ENCODE assay signal across 13 cellular contexts in the genomic region with DNA sequence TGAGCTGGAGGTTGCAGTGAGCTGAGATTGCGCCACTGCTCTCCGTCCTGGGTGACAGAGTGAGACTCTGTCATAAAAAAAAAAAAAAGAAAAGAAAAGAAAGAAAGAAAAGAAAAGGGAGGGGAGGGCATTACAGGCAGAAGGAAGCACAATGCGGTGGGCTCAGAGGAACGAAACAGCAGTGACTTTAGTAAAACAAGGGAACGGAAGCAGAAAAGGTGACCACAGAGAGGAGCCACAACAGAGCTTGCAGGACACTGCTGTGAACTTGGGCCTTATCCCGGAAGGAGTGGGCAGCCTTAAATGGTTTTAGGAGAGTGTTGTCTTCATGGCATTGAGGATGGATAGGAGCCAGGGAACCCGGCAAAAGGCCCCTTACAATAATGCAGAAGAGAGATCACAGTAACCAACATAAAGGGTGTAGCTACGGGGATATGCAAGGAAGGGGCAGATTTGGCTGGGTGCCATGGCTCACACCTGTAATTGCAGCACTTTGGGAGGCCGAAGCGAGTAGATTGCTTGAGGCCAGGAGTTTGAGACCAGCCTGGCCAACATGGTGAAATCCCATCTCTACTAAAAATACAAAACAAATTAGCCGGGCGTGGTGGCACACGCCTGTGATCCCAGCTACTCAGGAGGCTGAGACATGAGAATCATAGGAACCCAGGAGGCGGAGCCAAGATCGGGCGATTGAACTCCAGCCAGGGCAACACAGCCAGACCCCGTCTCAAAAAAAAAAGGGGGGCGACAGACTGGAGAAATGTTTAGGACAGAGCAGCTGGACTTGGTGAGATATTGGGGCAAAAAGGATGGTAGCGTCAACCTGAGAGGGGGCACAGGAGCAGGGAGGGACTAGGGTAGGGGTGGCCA.
DNase-seq lines count a peak whose midpoint lies in the region; ATAC-seq and TF ChIP-seq lines count a peak whose summit lies in the region.
"Had no signal": no experiment of that assay in that cellular context is flagged by ENCODE, and none has a peak within 500 bp of the region (broad histone marks: within the 10 kb centered on the region; RNA-seq: fewer than 3 reads in every experiment).

No MANE protein-coding gene starts in this region.

- H3K9ac ChIP-seq in BLaER1 treated with 17β-estradiol and CSF1 and Interleukin-3, amounts not matched to agents 10 nM and 100 nM, result peak overlapping the region in 6 of 11 experiments; percentile 5 to 96 (median 92); a peak in 5 of 22 replicates

- CTCF ChIA-PET in HEK293 (lab: Yijun Ruan, JAX), result interaction anchor here (0.6 to 4.7 kb wide), 2 partner anchors 16 to 88 kb away, joined by 3 to 50 read pairs; no protein-coding TSS in a partner anchor

- H3K4me1 Mint-ChIP-seq in activated naive CD8-positive, alpha-beta T cell (ENCODE audit: low read depth), result peaks cover 36% of the 10 kb centered on the region
- peaks cover 48 to 56% of the 10 kb centered on the region in 2 donors for H3K4me1 Mint-ChIP-seq in natural killer cell

- peaks cover 38 to 56% (median 47%) of the 10 kb centered on the region in 10 experiments for H3K4me1 ChIP-seq in BLaER1 treated with 17β-estradiol and CSF1 and Interleukin-3, amounts not matched to agents 10 nM and 100 nM
- peaks cover 9% of the 10 kb centered on the region for H3K4me1 ChIP-seq in HEK293 (ENCODE audit: control insufficient read depth, insufficient read depth, low read length)
- H3K4me1 ChIP-seq in vagina, result peaks cover 18% of the 10 kb centered on the region

- H3K9me3 Mint-ChIP-seq in activated naive CD8-positive, alpha-beta T cell (ENCODE audit: low read depth), result no peaks in the 10 kb centered on the region
- H3K9me3 Mint-ChIP-seq in natural killer cell, result no peaks in the 10 kb centered on the region

- TF ChIP-seq CTCF in HEK293 (tag by site-specific recombination; IDR thresholded peaks at IDR 0.05) (no peak), natural killer cell (IDR thresholded peaks at IDR 0.05) (no peak), vagina (IDR thresholded peaks at IDR 0.05) (no peak)

- H3K36me3 ChIP-seq in BLaER1 treated with 17β-estradiol and CSF1 and Interleukin-3, amounts not matched to agents 10 nM and 100 nM, result no peaks in the 10 kb centered on the region
- H3K36me3 ChIP-seq in HEK293 (ENCODE audit: control insufficient read depth in 2 of 2, insufficient read depth in 1 of 2, low read length in 2 of 2) (no peaks in the 10 kb centered on the region), vagina (no peaks in the 10 kb centered on the region)

- H3K4me3 Mint-ChIP-seq in activated naive CD8-positive, alpha-beta T cell, result peak overlapping the region; percentile 70
- peak overlapping the region; percentile 78 for H3K4me3 Mint-ChIP-seq in natural killer cell

- H3K4me2 ChIP-seq in BLaER1 treated with 17β-estradiol and CSF1 and Interleukin-3, amounts not matched to agents 10 nM and 100 nM, result peak overlapping the region; percentile 91 to 98 (median 96)

- ATAC-seq in natural killer cell (no peak), esophagus mucosa (no peak), GM18498 (IDR thresholded peaks at IDR 0.05; ENCODE audit: unreplicated experiment) (no peak)

- intact Hi-C loops in natural killer cell (cut with micrococcal nuclease), result loop anchor here (5.0 kb wide), 1 partner anchor 266 kb away; no protein-coding TSS in a partner anchor
- intact Hi-C loops in vagina (cut with DNase I), result no loop called here

- no peaks in the 10 kb centered on the region for H3K27me3 ChIP-seq in BLaER1 treated with 17β-estradiol and CSF1 and Interleukin-3, amounts not matched to agents 10 nM and 100 nM
- no peaks in the 10 kb centered on the region for H3K27me3 ChIP-seq in vagina

- peak overlapping the region; percentile 78 for H3K27ac Mint-ChIP-seq in activated naive CD8-positive, alpha-beta T cell
- H3K27ac Mint-ChIP-seq in natural killer cell, result peak overlapping the region; percentile 97

- H3K4me3 ChIP-seq in BLaER1 treated with 17β-estradiol and CSF1 and Interleukin-3, amounts not matched to agents 10 nM and 100 nM, result peak overlapping the region in 6 of 10 experiments; percentile 2 to 86 (median 76); a peak in 4 of 20 replicates
- H3K4me3 ChIP-seq in HEK293 (ENCODE audit: low read depth, low read length) (no peak overlapping the region), vagina (no peak overlapping the region)

- peak overlapping the region in 9 of 11 experiments; percentile 89 to 97 (median 94); a peak in 18 of 22 replicates for H3K27ac ChIP-seq in BLaER1 treated with 17β-estradiol and CSF1 and Interleukin-3, amounts not matched to agents 10 nM and 100 nM
- H3K27ac ChIP-seq in HEK293 (ENCODE audit: extremely low read depth, low read depth, low read length) (no peak overlapping the region), vagina (no peak overlapping the region)

- POLR2A ChIA-PET in HEK293 (lab: Yijun Ruan, JAX), result interaction anchor here (0.6 to 0.7 kb wide), 2 partner anchors 96 to 681 kb away, joined by 3 to 5 read pairs; no protein-coding TSS in a partner anchor

- no peaks in the 10 kb centered on the region for H3K27me3 Mint-ChIP-seq in activated naive CD8-positive, alpha-beta T cell
- no peaks in the 10 kb centered on the region for H3K27me3 Mint-ChIP-seq in natural killer cell (ENCODE audit: low read depth in 2 of 2)

- no peaks in the 10 kb centered on the region for H3K36me3 Mint-ChIP-seq in activated naive CD8-positive, alpha-beta T cell
- H3K36me3 Mint-ChIP-seq in natural killer cell, result no peaks in the 10 kb centered on the region

- DNase-seq in natural killer cell (no peak), islet precursor cell (no peak), vagina (ENCODE audit: extremely low spot score in 2 of 2) (no peak)
- DNase-seq: amniotic stem cell, dermis blood vessel endothelial cell, MM.1S, NCI-H2171, OCI-M1 had no signal

- TF ChIP-seq POLR2A in vagina (IDR thresholded peaks at IDR 0.05), result no peak

- no peaks in the 10 kb centered on the region for H3K9me3 ChIP-seq in BLaER1 treated with 17β-estradiol and CSF1 and Interleukin-3, amounts not matched to agents 10 nM and 100 nM (replicated peaks in 1 of 11)
- no peaks in the 10 kb centered on the region for H3K9me3 ChIP-seq in HEK293 (ENCODE audit: control insufficient read depth, insufficient read depth, low read depth, low read length)
- H3K9me3 ChIP-seq in vagina, result no peaks in the 10 kb centered on the region

- H4K20me1 ChIP-seq in BLaER1 treated with 17β-estradiol and CSF1 and Interleukin-3, amounts not matched to agents 10 nM and 100 nM, result no peaks in the 10 kb centered on the region

TF ChIP-seq in HEK293, 187 proteins besides CTCF, POLR2A, EP300 and RAD21 (continues in another document):
- TF ChIP-seq ZNF677 (tag by site-specific recombination; IDR thresholded peaks at IDR 0.05) (no peak), ZNF121 (tag by site-specific recombination; IDR thresholded peaks at IDR 0.05) (peak; percentile 78; the same call in 1 of the 2 replicates), ZNF600 (tag by site-specific recombination; IDR thresholded peaks at IDR 0.05) (peak; percentile 26; the same call in 1 of the 2 replicates), ZXDB (tag by site-specific recombination; IDR thresholded peaks at IDR 0.05) (no peak), ZNF175 (tag by site-specific recombination; IDR thresholded peaks at IDR 0.05) (no peak), ZNF350 (tag by site-specific recombination; IDR thresholded peaks at IDR 0.05) (no peak), ZBTB1 (tag by site-specific recombination; IDR thresholded peaks at IDR 0.05) (no peak)
- TF ChIP-seq, protein P1, sequence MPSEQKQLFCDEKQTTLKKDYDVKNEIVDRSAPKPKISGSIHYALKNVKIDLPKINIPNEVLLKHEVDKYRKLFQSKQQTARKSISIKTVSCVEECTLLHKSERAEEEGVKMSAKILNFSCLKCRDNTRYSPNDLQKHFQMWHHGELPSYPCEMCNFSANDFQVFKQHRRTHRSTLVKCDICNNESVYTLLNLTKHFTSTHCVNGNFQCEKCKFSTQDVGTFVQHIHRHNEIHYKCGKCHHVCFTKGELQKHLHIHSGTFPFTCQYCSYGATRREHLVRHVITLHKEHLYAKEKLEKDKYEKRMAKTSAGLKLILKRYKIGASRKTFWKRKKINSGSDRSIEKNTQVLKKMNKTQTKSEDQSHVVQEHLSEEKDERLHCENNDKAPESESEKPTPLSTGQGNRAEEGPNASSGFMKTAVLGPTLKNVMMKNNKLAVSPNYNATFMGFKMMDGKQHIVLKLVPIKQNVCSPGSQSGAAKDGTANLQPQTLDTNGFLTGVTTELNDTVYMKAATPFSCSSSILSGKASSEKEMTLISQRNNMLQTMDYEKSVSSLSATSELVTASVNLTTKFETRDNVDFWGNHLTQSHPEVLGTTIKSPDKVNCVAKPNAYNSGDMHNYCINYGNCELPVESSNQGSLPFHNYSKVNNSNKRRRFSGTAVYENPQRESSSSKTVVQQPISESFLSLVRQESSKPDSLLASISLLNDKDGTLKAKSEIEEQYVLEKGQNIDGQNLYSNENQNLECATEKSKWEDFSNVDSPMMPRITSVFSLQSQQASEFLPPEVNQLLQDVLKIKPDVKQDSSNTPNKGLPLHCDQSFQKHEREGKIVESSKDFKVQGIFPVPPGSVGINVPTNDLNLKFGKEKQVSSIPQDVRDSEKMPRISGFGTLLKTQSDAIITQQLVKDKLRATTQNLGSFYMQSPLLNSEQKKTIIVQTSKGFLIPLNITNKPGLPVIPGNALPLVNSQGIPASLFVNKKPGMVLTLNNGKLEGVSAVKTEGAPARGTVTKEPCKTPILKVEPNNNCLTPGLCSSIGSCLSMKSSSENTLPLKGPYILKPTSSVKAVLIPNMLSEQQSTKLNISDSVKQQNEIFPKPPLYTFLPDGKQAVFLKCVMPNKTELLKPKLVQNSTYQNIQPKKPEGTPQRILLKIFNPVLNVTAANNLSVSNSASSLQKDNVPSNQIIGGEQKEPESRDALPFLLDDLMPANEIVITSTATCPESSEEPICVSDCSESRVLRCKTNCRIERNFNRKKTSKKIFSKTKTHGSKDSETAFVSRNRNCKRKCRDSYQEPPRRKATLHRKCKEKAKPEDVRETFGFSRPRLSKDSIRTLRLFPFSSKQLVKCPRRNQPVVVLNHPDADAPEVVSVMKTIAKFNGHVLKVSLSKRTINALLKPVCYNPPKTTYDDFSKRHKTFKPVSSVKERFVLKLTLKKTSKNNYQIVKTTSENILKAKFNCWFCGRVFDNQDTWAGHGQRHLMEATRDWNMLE (tag by site-specific recombination; conservative IDR thresholded peaks at IDR 0.05; ENCODE audit: low read depth), result no peak

Comparison
In these comparisons a context has a peak if more than half of its experiments do, and no peak if none do; other contexts are left out.
1. H3K27ac ChIP-seq: peak in BLaER1 treated with 17β-estradiol and CSF1 and Interleukin-3, amounts not matched to agents 10 nM and 100 nM (9 of 11); none in HEK293 (single experiment) and vagina (single experiment).
2. H3K4me3 ChIP-seq: peak in BLaER1 treated with 17β-estradiol and CSF1 and Interleukin-3, amounts not matched to agents 10 nM and 100 nM (6 of 10); none in HEK293 (single experiment) and vagina (0 of 2).